ENCODE assay signal across 19 cellular contexts in the genomic region with DNA sequence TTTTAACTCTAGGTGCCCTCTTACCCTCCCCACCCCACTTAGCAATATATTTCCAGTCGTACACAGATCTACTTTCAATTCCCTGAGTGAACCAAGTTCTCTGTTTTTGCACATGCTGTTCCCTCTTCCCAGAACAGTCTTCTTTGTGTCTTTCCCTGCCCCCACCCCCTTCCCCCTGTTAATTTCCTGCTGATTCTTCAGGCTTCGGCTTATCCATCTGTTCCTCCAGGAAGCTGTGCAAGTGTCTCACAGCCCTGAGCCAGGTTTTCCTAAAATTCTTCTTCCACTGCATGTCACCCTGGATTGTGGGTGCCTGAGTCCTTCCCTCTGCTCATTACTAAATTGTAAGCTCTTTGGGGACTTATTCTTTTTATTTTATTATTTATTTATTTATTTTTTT. TPM values are rescaled to one million over a fixed set of nuclear protein-coding genes. Genes with fewer than 3 reads are reported as not detected.
DNase-seq lines count a peak whose midpoint lies in the region; ATAC-seq and TF ChIP-seq lines count a peak whose summit lies in the region.
"Had no signal": no experiment of that assay in that cellular context is flagged by ENCODE, and none has a peak within 500 bp of the region (broad histone marks: within the 10 kb centered on the region; RNA-seq: fewer than 3 reads in every experiment).

No MANE protein-coding gene starts in this region.

- no peak for ATAC-seq in heart left ventricle
- ATAC-seq in Right ventricle myocardium inferior = no peak
- no peak for ATAC-seq in naive thymus-derived CD4-positive, alpha-beta T cell

- intact Hi-C loops in heart left ventricle (cut with DNase I) (loop anchor here in 2 of 10 donors (5.0 kb wide), 1 partner anchor 73 kb away; no protein-coding TSS in a partner anchor), Right ventricle myocardium inferior (cut with DNase I) (no loop called here), esophagus muscularis mucosa (cut with DNase I) (loop anchor here (5.0 kb wide), 1 partner anchor 43 kb away; no protein-coding TSS in a partner anchor)
- intact Hi-C loops in naive thymus-derived CD4-positive, alpha-beta T cell (cut with micrococcal nuclease) = no loop called here
- intact Hi-C loops in CD4-positive, alpha-beta memory T cell (cut with micrococcal nuclease) = no loop called here

- H3K27ac Mint-ChIP-seq in naive thymus-derived CD4-positive, alpha-beta T cell = peak overlapping the region; percentile 32 to 98 (median 85)
- peak overlapping the region in 3 of 7 donors; percentile 61 to 85 (median 75) for H3K27ac Mint-ChIP-seq in CD4-positive, alpha-beta memory T cell

- H3K36me3 ChIP-seq in heart left ventricle (no peaks in the 10 kb centered on the region), esophagus muscularis mucosa (no peaks in the 10 kb centered on the region), H7 (replicated peaks; ENCODE audit: control insufficient read depth, insufficient read depth, low read length) (no peaks in the 10 kb centered on the region)
- H3K36me3 ChIP-seq in naive thymus-derived CD4-positive, alpha-beta T cell (ENCODE audit: control insufficient read depth in 2 of 3, insufficient read depth in 3 of 3, low read length in 3 of 3) = no peaks in the 10 kb centered on the region
- H3K36me3 ChIP-seq in CD4-positive, alpha-beta memory T cell (ENCODE audit: insufficient read depth, low read length) = no peaks in the 10 kb centered on the region

- TF ChIP-seq EP300 in esophagus muscularis mucosa (IDR thresholded peaks at IDR 0.05) = no peak

- H3K9me3 Mint-ChIP-seq in naive thymus-derived CD4-positive, alpha-beta T cell = peaks cover 0 to 4% (median 0%) of the 10 kb centered on the region in 11 donors
- no peaks in the 10 kb centered on the region for H3K9me3 Mint-ChIP-seq in CD4-positive, alpha-beta memory T cell
- H3K9me3 Mint-ChIP-seq: CD8-positive, alpha-beta memory T cell had no signal

- H3K4me1 ChIP-seq in heart left ventricle (peaks cover 0 to 57% (median 27%) of the 10 kb centered on the region in 12 donors), esophagus muscularis mucosa (peaks cover 36 to 58% (median 48%) of the 10 kb centered on the region in 4 donors)
- peaks cover 21 to 46% of the 10 kb centered on the region in 2 donors for H3K4me1 ChIP-seq in naive thymus-derived CD4-positive, alpha-beta T cell (ENCODE audit: control insufficient read depth in 2 of 2, insufficient read depth in 2 of 2, low read length in 2 of 2)
- peaks cover 33% of the 10 kb centered on the region for H3K4me1 ChIP-seq in CD4-positive, alpha-beta memory T cell (ENCODE audit: insufficient read depth, low read length)

- peak overlapping the region in 9 of 10 donors; percentile 14 to 92 (median 71) for H3K4me3 Mint-ChIP-seq in naive thymus-derived CD4-positive, alpha-beta T cell
- H3K4me3 Mint-ChIP-seq in CD4-positive, alpha-beta memory T cell = peak overlapping the region in 2 of 8 donors; percentile 59 to 61

- CTCF ChIA-PET in naive thymus-derived CD4-positive, alpha-beta T cell (lab: Charles Lee) = no interaction called here
- CTCF ChIA-PET in CD4-positive, alpha-beta memory T cell (lab: Charles Lee; ENCODE audit: partially characterized antibody) = interaction anchor here (1.6 kb wide), 1 partner anchor 19 kb away, joined by 4 read pairs; no protein-coding TSS in a partner anchor

- peaks cover 32 to 75% (median 55%) of the 10 kb centered on the region in 7 donors for H3K4me1 Mint-ChIP-seq in naive thymus-derived CD4-positive, alpha-beta T cell
- peaks cover 30 to 59% (median 33%) of the 10 kb centered on the region in 4 donors for H3K4me1 Mint-ChIP-seq in CD4-positive, alpha-beta memory T cell

- H3K27me3 ChIP-seq in heart left ventricle = no peaks in the 10 kb centered on the region
- H3K27me3 ChIP-seq in esophagus muscularis mucosa = no peaks in the 10 kb centered on the region
- no peaks in the 10 kb centered on the region for H3K27me3 ChIP-seq in naive thymus-derived CD4-positive, alpha-beta T cell (ENCODE audit: control insufficient read depth in 2 of 2, insufficient read depth in 2 of 2, low read length in 2 of 2)
- no peaks in the 10 kb centered on the region for H3K27me3 ChIP-seq in CD4-positive, alpha-beta memory T cell (ENCODE audit: insufficient read depth, low read length)
- no peaks in the 10 kb centered on the region for H3K27me3 ChIP-seq in H7 (ENCODE audit: control insufficient read depth, insufficient read depth, low read length)
- H3K27me3 ChIP-seq: testis had no signal

- H3K9me3 ChIP-seq in heart left ventricle (no peaks in the 10 kb centered on the region), esophagus muscularis mucosa (no peaks in the 10 kb centered on the region)
- no peaks in the 10 kb centered on the region for H3K9me3 ChIP-seq in naive thymus-derived CD4-positive, alpha-beta T cell (ENCODE audit: control insufficient read depth in 2 of 3, low read length in 3 of 3)
- H3K9me3 ChIP-seq in CD4-positive, alpha-beta memory T cell (ENCODE audit: control insufficient read depth in 1 of 2, low read length in 2 of 2) = no peaks in the 10 kb centered on the region
- H3K9me3 ChIP-seq: testis had no signal

- H3K27me3 Mint-ChIP-seq in naive thymus-derived CD4-positive, alpha-beta T cell = no peaks in the 10 kb centered on the region
- no peaks in the 10 kb centered on the region for H3K27me3 Mint-ChIP-seq in CD4-positive, alpha-beta memory T cell
- H3K27me3 Mint-ChIP-seq: CD8-positive, alpha-beta memory T cell had no signal

- H3K4me3 ChIP-seq in heart left ventricle (no peak overlapping the region), esophagus muscularis mucosa (no peak overlapping the region), H7 (ENCODE audit: insufficient read depth, low read depth, low read length) (no peak overlapping the region)
- H3K4me3 ChIP-seq in naive thymus-derived CD4-positive, alpha-beta T cell (ENCODE audit: low read length) = no peak overlapping the region
- H3K4me3 ChIP-seq in CD4-positive, alpha-beta memory T cell (ENCODE audit: low read length in 2 of 2) = no peak overlapping the region
- H3K4me3 ChIP-seq: hepatocyte, testis had no signal

- 30 to 49% (median 43%) methylated on average over 2 of the region's 2 CpGs for WGBS in heart left ventricle, 4 donors
- 65% methylated on average over 2 of the region's 2 CpGs for WGBS in esophagus muscularis mucosa

- peaks cover 4 to 10% (median 5%) of the 10 kb centered on the region in 5 donors for H3K36me3 Mint-ChIP-seq in naive thymus-derived CD4-positive, alpha-beta T cell
- no peaks in the 10 kb centered on the region for H3K36me3 Mint-ChIP-seq in CD4-positive, alpha-beta memory T cell

- DNase-seq in heart left ventricle (no peak), Right ventricle myocardium inferior (ENCODE audit: missing footprints) (no peak), esophagus muscularis mucosa (ENCODE audit: extremely low spot score) (no peak), H7 (no peak), NCI-H1092 treated with DMSO at 0.1 percent for 48 hours (lab: John Stamatoyannopoulos, UW) (no peak), retina (no peak)
- DNase-seq in naive thymus-derived CD4-positive, alpha-beta T cell = no peak
- no peak for DNase-seq in CD4-positive, alpha-beta memory T cell
- DNase-seq: activated CD4-positive, alpha-beta T cell treated with anti-CD3 and anti-CD28 coated beads, Interleukin-2, amount 50 U/mL, for 4 hours; activated naive CD4-positive, alpha-beta T cell; CD8-positive, alpha-beta memory T cell; mesendoderm; NCI-H1930; NCI-H446 treated with DMSO at 0.1 percent for 48 hours; stimulated activated CD4-positive, alpha-beta T cell treated with anti-CD3 and anti-CD28 coated beads, Interleukin-12 subunit alpha, Interleukin-12 subunit beta, amount 100 ng/mL, for 4 hours; SW 1271 had no signal

- TF ChIP-seq CTCF in heart left ventricle (IDR thresholded peaks at IDR 0.05) (no peak), esophagus muscularis mucosa (IDR thresholded peaks at IDR 0.05) (no peak)

- H3K27ac ChIP-seq in heart left ventricle (peak overlapping the region in 11 of 12 donors; percentile 78 to 93 (median 90)), esophagus muscularis mucosa (replicated peaks in 1 of 4) (peak overlapping the region; percentile 86 to 90 (median 89))
- no peak overlapping the region for H3K27ac ChIP-seq in naive thymus-derived CD4-positive, alpha-beta T cell (ENCODE audit: low read depth, low read length)
- no peak overlapping the region for H3K27ac ChIP-seq in CD4-positive, alpha-beta memory T cell (ENCODE audit: low read depth, low read length)
- H3K27ac ChIP-seq: KMS-11 had no signal

- POLR2A ChIA-PET in naive thymus-derived CD4-positive, alpha-beta T cell (lab: Charles Lee) = interaction anchor here (1.0 kb wide), 1 partner anchor 13 kb away, joined by 3 read pairs; the partner anchor contains the start of gene SPOP
- POLR2A ChIA-PET in CD4-positive, alpha-beta memory T cell (lab: Charles Lee; ENCODE audit: partially characterized antibody) = interaction anchor here (1.4 kb wide), 1 partner anchor 12 kb away, joined by 3 read pairs; no protein-coding TSS in a partner anchor

- TF ChIP-seq POLR2A in heart left ventricle (IDR thresholded peaks at IDR 0.05) = no peak
- TF ChIP-seq POLR2A in esophagus muscularis mucosa (IDR thresholded peaks at IDR 0.05; ENCODE audit: low read depth) = no peak

RNA-seq across cellular contexts. Expression of gene SPOP, which starts 12.4 kb away (rescaled TPM):
- 10 to 100 TPM; 46.7 to 96.1 (median 60.4) TPM for total RNA-seq in heart left ventricle
- polyA plus RNA-seq in heart left ventricle = 10 to 100 TPM; 28.5 to 72.0 TPM
- 73.1 TPM for total RNA-seq in Right ventricle myocardium inferior
- 100 to 1,000 TPM; 156 to 304 (median 185) TPM for total RNA-seq in esophagus muscularis mucosa
- 10 to 100 TPM; 59.6 to 94.8 (median 80.9) TPM for total RNA-seq in naive thymus-derived CD4-positive, alpha-beta T cell
- polyA plus RNA-seq in naive thymus-derived CD4-positive, alpha-beta T cell = 100 to 1,000 TPM; 121 to 151 TPM
- total RNA-seq in CD4-positive, alpha-beta memory T cell = 10 to 100 TPM; 83.1 to 86.1 TPM
- 100 to 1,000 TPM; 111 to 126 TPM for polyA plus RNA-seq in CD4-positive, alpha-beta memory T cell
- total RNA-seq in H7 (2014; rRNA removed; shearing (Covaris generic)) = 16.1 and 26.2 TPM in 2 replicates

RNA-seq across cellular contexts. Expression of gene SLC35B1, which starts 17.5 kb away (rescaled TPM):
- total RNA-seq in heart left ventricle (10 to 100 TPM; 61.0 to 93.4 (median 66.2) TPM), Right ventricle myocardium inferior (59.3 TPM), esophagus muscularis mucosa (10 to 100 TPM; 17.0 to 25.3 (median 18.4) TPM)
- 100 to 1,000 TPM in 1 of 2 donors, 10 to 100 TPM in 1; 50.3 to 137 TPM for polyA plus RNA-seq in heart left ventricle
- 10 to 100 TPM; 42.1 to 83.0 (median 49.0) TPM for total RNA-seq in naive thymus-derived CD4-positive, alpha-beta T cell
- 10 to 100 TPM; 23.4 to 28.5 TPM for polyA plus RNA-seq in naive thymus-derived CD4-positive, alpha-beta T cell
- total RNA-seq in CD4-positive, alpha-beta memory T cell = 10 to 100 TPM; 48.4 to 52.1 TPM
- polyA plus RNA-seq in CD4-positive, alpha-beta memory T cell = 10 to 100 TPM; 30.8 to 38.9 TPM
- 57.6 and 76.6 TPM in 2 replicates for total RNA-seq in H7 (2014; rRNA removed; shearing (Covaris generic))

Comparison
In these comparisons a context has a peak if more than half of its experiments do, and no peak if none do; other contexts are left out.
1. H3K27ac ChIP-seq: peak in heart left ventricle (11 of 12) and esophagus muscularis mucosa (4 of 4); none in naive thymus-derived CD4-positive, alpha-beta T cell (single experiment) and CD4-positive, alpha-beta memory T cell (single experiment).